21 cellular contexts compared by ENCODE assay signal in genomic region chr7:121140790-121141189, GRCh38.
"Had no signal": no experiment of that assay in that cellular context is flagged by ENCODE, and none has a peak within 500 bp of the region (broad histone marks: within the 10 kb centered on the region; RNA-seq: fewer than 3 reads in every experiment).

No MANE protein-coding gene starts in this region.

- H3K9me3 ChIP-seq: mucosa of descending colon, neutrophil, suprapubic skin, upper lobe of left lung had no signal

- H3K9me3 Mint-ChIP-seq: dendritic cell treated with granulocyte-macrophage colony-stimulating factor and Interleukin-4, amounts not matched to agents 40 ng/mL and 50 ng/mL, for 4 days; effector memory CD8-positive, alpha-beta T cell; naive thymus-derived CD8-positive, alpha-beta T cell; stimulated activated naive B cell treated with anti-CD40 and anti-IgM and Interleukin-4, amounts not matched to agents 10 μg/mL and 1 μg/mL and 100 μg/mL, for 72 hours had no signal

- DNase-seq: activated CD4-positive, CD25-positive, alpha-beta regulatory T cell; activated CD8-positive, alpha-beta memory T cell treated with anti-CD3 and anti-CD28 coated beads for 24 hours; activated effector memory CD4-positive, alpha-beta T cell treated with Interleukin-2 at 50 U/mL for 16 hours; anterior cingulate cortex; cerebellar nuclear complex; effector memory CD8-positive, alpha-beta T cell; hypothalamus; left cardiac atrium; mammary epithelial cell; mucosa of descending colon; naive thymus-derived CD8-positive, alpha-beta T cell; stimulated activated naive B cell treated with anti-CD40 and anti-IgM and Interleukin-4, amounts not matched to agents 10 μg/mL and 1 μg/mL and 100 μg/mL, for 72 hours; T-helper 2 cell; upper lobe of left lung had no signal

- H3K27ac Mint-ChIP-seq: activated naive CD8-positive, alpha-beta T cell; dendritic cell treated with granulocyte-macrophage colony-stimulating factor and Interleukin-4, amounts not matched to agents 40 ng/mL and 50 ng/mL, for 4 days; effector memory CD8-positive, alpha-beta T cell; naive thymus-derived CD8-positive, alpha-beta T cell; stimulated activated naive B cell treated with anti-CD40 and anti-IgM and Interleukin-4, amounts not matched to agents 10 μg/mL and 1 μg/mL and 100 μg/mL, for 72 hours had no signal

- H3K27me3 Mint-ChIP-seq: dendritic cell treated with granulocyte-macrophage colony-stimulating factor and Interleukin-4, amounts not matched to agents 40 ng/mL and 50 ng/mL, for 4 days; stimulated activated naive B cell treated with anti-CD40 and anti-IgM and Interleukin-4, amounts not matched to agents 10 μg/mL and 1 μg/mL and 100 μg/mL, for 72 hours had no signal

- ATAC-seq: effector memory CD8-positive, alpha-beta T cell; left cardiac atrium; mucosa of descending colon; naive thymus-derived CD8-positive, alpha-beta T cell; stimulated activated naive B cell treated with anti-CD40 and anti-IgM and Interleukin-4, amounts not matched to agents 10 μg/mL and 1 μg/mL and 100 μg/mL, for 72 hours had no signal

- H3K4me3 ChIP-seq: mucosa of descending colon, skin epidermis, suprapubic skin, upper lobe of left lung had no signal

- H3K4me1 ChIP-seq: suprapubic skin, upper lobe of left lung had no signal

- H3K27me3 ChIP-seq: neutrophil, suprapubic skin, upper lobe of left lung had no signal

- H3K4me3 Mint-ChIP-seq: activated naive CD8-positive, alpha-beta T cell; dendritic cell treated with granulocyte-macrophage colony-stimulating factor and Interleukin-4, amounts not matched to agents 40 ng/mL and 50 ng/mL, for 4 days; effector memory CD8-positive, alpha-beta T cell; naive thymus-derived CD8-positive, alpha-beta T cell; stimulated activated naive B cell treated with anti-CD40 and anti-IgM and Interleukin-4, amounts not matched to agents 10 μg/mL and 1 μg/mL and 100 μg/mL, for 72 hours had no signal

- H3K36me3 ChIP-seq: neutrophil, suprapubic skin had no signal

- H3K27ac ChIP-seq: epithelial cell of prostate, neutrophil, skin epidermis, suprapubic skin, upper lobe of left lung had no signal

- FAIRE-seq: TTC549 had no signal
